ENCODE assay signal across 11 cellular contexts in genomic region chr17:10879110-10879509, GRCh38. TPM values are rescaled to one million over a fixed set of nuclear protein-coding genes. Genes with fewer than 3 reads are reported as not detected.
A peak's percentile ranks its signal among the peaks of the same experiment; 100 is the strongest.
DNase-seq lines count a peak whose midpoint lies in the region; ATAC-seq and TF ChIP-seq lines count a peak whose summit lies in the region.
"Had no signal": no experiment of that assay in that cellular context is flagged by ENCODE, and none has a peak within 500 bp of the region (broad histone marks: within the 10 kb centered on the region; RNA-seq: fewer than 3 reads in every experiment).

No MANE protein-coding gene starts in this region.

- DNase-seq in heart right ventricle (peak in 1 of 2 donors; percentile 22), cardiac septum (ENCODE audit: low spot score) (no peak), amygdala (lab: John Stamatoyannopoulos, UW) (peak in 29 of 56 donors; percentile 1 to 58 (median 16)), left colon (peak; percentile 32 to 46), NCI-H748 treated with DMSO at 0.1 percent for 48 hours (lab: John Stamatoyannopoulos, UW) (no peak), NCI-H69 (lab: John Stamatoyannopoulos, UW) (no peak)
- DNase-seq: adrenal gland; CD4-positive, CD25-positive, alpha-beta regulatory T cell; stimulated activated CD4-positive, alpha-beta T cell treated with anti-CD3 and anti-CD28 coated beads, Interleukin-1b, Interleukin-23, amount 100 ng/mL, for 48 hours had no signal

- TF ChIP-seq CTCF in heart right ventricle (IDR thresholded peaks at IDR 0.05): peak in 8 of 9 donors; percentile 14 to 59 (median 38)

- no peak overlapping the region for H3K27ac ChIP-seq in heart right ventricle
- H3K27ac ChIP-seq: adrenal gland had no signal

- 3 to 6% methylated on average over 5 of the region's 5 CpGs for WGBS in heart right ventricle, 2 donors

- ATAC-seq in heart right ventricle (peak in 2 of 8 donors; percentile 42 to 50), left colon (peak; percentile 88), HG03469 (IDR thresholded peaks at IDR 0.05; ENCODE audit: unreplicated experiment) (no peak)
- no peak for ATAC-seq in activated CD4-positive, CD25-positive, alpha-beta regulatory T cell treated with anti-CD3 and anti-CD28 coated beads, Interleukin-2, amount 50 U/mL, for 24 hours

- H3K27me3 ChIP-seq in heart right ventricle: peaks cover 0 to 35% (median 17%) of the 10 kb centered on the region in 7 donors
- H3K27me3 ChIP-seq: adrenal gland had no signal

- intact Hi-C loops in heart right ventricle (cut with DNase I) (loop anchor here (2.0 to 10.0 kb wide), 13 partner anchors 263 to 1108 kb away; no protein-coding TSS in a partner anchor), cardiac septum (cut with DNase I) (loop anchor here (5.0 to 10.0 kb wide), 3 partner anchors 263 to 1108 kb away; no protein-coding TSS in a partner anchor), left colon (cut with DNase I, micrococcal nuclease) (loop anchor here in 1 of 2 donors (5.0 to 10.0 kb wide), 3 partner anchors 263 to 1106 kb away; no protein-coding TSS in a partner anchor)

- no peaks in the 10 kb centered on the region for H3K36me3 ChIP-seq in heart right ventricle
- H3K36me3 ChIP-seq: adrenal gland had no signal

- H3K4me3 ChIP-seq in heart right ventricle: no peak overlapping the region
- H3K4me3 ChIP-seq: adrenal gland had no signal

- H3K9me3 ChIP-seq in heart right ventricle: peaks cover 0 to 1% (median 0%) of the 10 kb centered on the region in 11 donors
- H3K9me3 ChIP-seq: adrenal gland had no signal

- no peaks in the 10 kb centered on the region for H3K4me1 ChIP-seq in heart right ventricle
- H3K4me1 ChIP-seq: adrenal gland had no signal

RNA-seq across cellular contexts. Expression of gene PIRT, which starts 41.2 kb away (rescaled TPM):
- not detected for total RNA-seq in heart right ventricle
- not detected for polyA plus RNA-seq in heart right ventricle
- not detected for total RNA-seq in cardiac septum
- 1 to 10 TPM in 1 of 2 donors, under 1 TPM in 1; 0.58 to 1.1 TPM for total RNA-seq in left colon
- total RNA-seq: CD4-positive, CD25-positive, alpha-beta regulatory T cell had no signal
- polyA plus RNA-seq: CD4-positive, CD25-positive, alpha-beta regulatory T cell had no signal

Comparison
In these comparisons a context has a peak if more than half of its experiments do, and no peak if none do; other contexts are left out.
1. DNase-seq: peak in amygdala (29 of 56) and left colon (2 of 2); none in cardiac septum (single experiment), NCI-H748 treated with DMSO at 0.1 percent for 48 hours (single experiment) and NCI-H69 (single experiment).